In genomic region chr4:100100985-100101384, GRCh38 we compare ENCODE assay signal across 11 cellular contexts.
DNase-seq lines count a peak whose midpoint lies in the region; ATAC-seq and TF ChIP-seq lines count a peak whose summit lies in the region.
"Had no signal": no experiment of that assay in that cellular context is flagged by ENCODE, and none has a peak within 500 bp of the region (broad histone marks: within the 10 kb centered on the region; RNA-seq: fewer than 3 reads in every experiment).

No MANE protein-coding gene starts in this region.

- H3K79me2 ChIP-seq in smooth muscle cell (ENCODE audit: low read depth), result no peaks in the 10 kb centered on the region

- H3F3A ChIP-seq in smooth muscle cell (ENCODE audit: low read depth), result no peaks in the 10 kb centered on the region

- H3K4me1 Mint-ChIP-seq in immature natural killer cell, result peaks cover 28 to 42% of the 10 kb centered on the region in 2 donors

- no peak overlapping the region for H3K4me3 ChIP-seq in HUES48 (ENCODE audit: low read depth, low read length)
- no peak overlapping the region for H3K4me3 ChIP-seq in tibial artery
- no peak overlapping the region for H3K4me3 ChIP-seq in effector memory CD4-positive, alpha-beta T cell (ENCODE audit: insufficient read depth, low read depth, low read length, poor library complexity, severe bottlenecking)
- H3K4me3 ChIP-seq in smooth muscle cell, result no peak overlapping the region

- H3K36me3 ChIP-seq in HUES48 (ENCODE audit: control insufficient read depth, insufficient read depth, low read length) (no peaks in the 10 kb centered on the region), tibial artery (no peaks in the 10 kb centered on the region), smooth muscle cell (ENCODE audit: low read depth) (no peaks in the 10 kb centered on the region)
- H3K36me3 ChIP-seq in effector memory CD4-positive, alpha-beta T cell (ENCODE audit: control insufficient read depth, insufficient read depth, low read length), result no peaks in the 10 kb centered on the region
- H3K36me3 ChIP-seq: brain microvascular endothelial cell had no signal

- H3K27ac Mint-ChIP-seq in immature natural killer cell, result peak overlapping the region in 4 of 6 donors; percentile 0 to 58 (median 29)

- H3K9ac ChIP-seq in HUES48 (ENCODE audit: low read depth, low read length), result no peak overlapping the region
- no peak overlapping the region for H3K9ac ChIP-seq in smooth muscle cell (ENCODE audit: low read depth)

- ATAC-seq in GM18517 (IDR thresholded peaks at IDR 0.05; ENCODE audit: unreplicated experiment) (peak; percentile 56), GM21515 (IDR thresholded peaks at IDR 0.05; ENCODE audit: unreplicated experiment) (peak; percentile 59), GM21825 (IDR thresholded peaks at IDR 0.05; ENCODE audit: unreplicated experiment) (no peak)

- no peaks in the 10 kb centered on the region for H4K20me1 ChIP-seq in smooth muscle cell (ENCODE audit: low read depth)

- no peaks in the 10 kb centered on the region for H3K27me3 ChIP-seq in HUES48 (ENCODE audit: control insufficient read depth, insufficient read depth, low read length)
- H3K27me3 ChIP-seq in tibial artery, result no peaks in the 10 kb centered on the region
- H3K27me3 ChIP-seq in effector memory CD4-positive, alpha-beta T cell (replicated peaks; ENCODE audit: control insufficient read depth, insufficient read depth, low read length, poor library complexity, severe bottlenecking), result no peaks in the 10 kb centered on the region
- no peaks in the 10 kb centered on the region for H3K27me3 ChIP-seq in smooth muscle cell (ENCODE audit: low read depth)
- H3K27me3 ChIP-seq: brain microvascular endothelial cell had no signal

- H3K27ac ChIP-seq in HUES48 (ENCODE audit: low read depth, low read length) (peak overlapping the region; percentile 91), tibial artery (no peak overlapping the region), smooth muscle cell (ENCODE audit: low read depth) (no peak overlapping the region)
- H3K27ac ChIP-seq in effector memory CD4-positive, alpha-beta T cell (ENCODE audit: insufficient read depth, low read length, poor library complexity, severe bottlenecking), result no peak overlapping the region
- H3K27ac ChIP-seq: brain microvascular endothelial cell, VCaP had no signal

- WGBS in smooth muscle cell (ENCODE audit: low lambda C conversion rate), result 43% methylated on average over 3 of the region's 3 CpGs

- H3K9me3 ChIP-seq in HUES48 (ENCODE audit: control insufficient read depth, insufficient read depth, low read length) (no peaks in the 10 kb centered on the region), tibial artery (no peaks in the 10 kb centered on the region), smooth muscle cell (replicated peaks; ENCODE audit: low read depth) (no peaks in the 10 kb centered on the region)
- no peaks in the 10 kb centered on the region for H3K9me3 ChIP-seq in effector memory CD4-positive, alpha-beta T cell (ENCODE audit: control insufficient read depth, low read length)

- TF ChIP-seq CTCF in tibial artery (IDR thresholded peaks at IDR 0.05), result no peak
- no peak for TF ChIP-seq CTCF in smooth muscle cell (IDR thresholded peaks at IDR 0.05; ENCODE audit: borderline replicate concordance, insufficient read depth, poor library complexity, severe bottlenecking)

- H3K27me3 Mint-ChIP-seq in immature natural killer cell (ENCODE audit: low read depth in 3 of 3), result no peaks in the 10 kb centered on the region

- H3K9me3 Mint-ChIP-seq in immature natural killer cell, result no peaks in the 10 kb centered on the region

- peak overlapping the region; percentile 47 to 75 (median 68) for H3K4me3 Mint-ChIP-seq in immature natural killer cell

- intact Hi-C loops in tibial artery (cut with DNase I; ENCODE audit: low total_unique reads), result no loop called here

- H3K4me2 ChIP-seq in smooth muscle cell, result no peak overlapping the region

- DNase-seq in immature natural killer cell (peak; percentile 26 to 33 (median 30)), tibial artery (no peak), smooth muscle cell (lab: John Stamatoyannopoulos, UW; ENCODE audit: unreplicated experiment) (no peak)
- no peak for DNase-seq in effector memory CD4-positive, alpha-beta T cell
- DNase-seq: brain microvascular endothelial cell; stimulated activated CD4-positive, alpha-beta T cell treated with anti-CD3 and anti-CD28 coated beads, Interleukin-12 subunit alpha, Interleukin-12 subunit beta, amount 100 ng/mL, for 4 hours had no signal

- peaks cover 14% of the 10 kb centered on the region for H3K4me1 ChIP-seq in HUES48 (ENCODE audit: control insufficient read depth, insufficient read depth, low read length)
- H3K4me1 ChIP-seq in tibial artery, result peaks cover 0 to 5% (median 0%) of the 10 kb centered on the region in 4 donors
- no peaks in the 10 kb centered on the region for H3K4me1 ChIP-seq in effector memory CD4-positive, alpha-beta T cell (ENCODE audit: control insufficient read depth, insufficient read depth, low read length, poor library complexity, severe bottlenecking)
- peaks cover 43% of the 10 kb centered on the region for H3K4me1 ChIP-seq in smooth muscle cell (ENCODE audit: low read depth)

- H2AFZ ChIP-seq in smooth muscle cell (ENCODE audit: low read depth), result no peak overlapping the region

- H3K36me3 Mint-ChIP-seq in immature natural killer cell, result no peaks in the 10 kb centered on the region

Comparison
In these comparisons a context has a peak if more than half of its experiments do, and no peak if none do; other contexts are left out.
1. DNase-seq: peak in immature natural killer cell (3 of 3); none in tibial artery (0 of 2), effector memory CD4-positive, alpha-beta T cell (0 of 3) and smooth muscle cell (single experiment).